1 cellular context compared by ENCODE assay signal in the genomic region with DNA sequence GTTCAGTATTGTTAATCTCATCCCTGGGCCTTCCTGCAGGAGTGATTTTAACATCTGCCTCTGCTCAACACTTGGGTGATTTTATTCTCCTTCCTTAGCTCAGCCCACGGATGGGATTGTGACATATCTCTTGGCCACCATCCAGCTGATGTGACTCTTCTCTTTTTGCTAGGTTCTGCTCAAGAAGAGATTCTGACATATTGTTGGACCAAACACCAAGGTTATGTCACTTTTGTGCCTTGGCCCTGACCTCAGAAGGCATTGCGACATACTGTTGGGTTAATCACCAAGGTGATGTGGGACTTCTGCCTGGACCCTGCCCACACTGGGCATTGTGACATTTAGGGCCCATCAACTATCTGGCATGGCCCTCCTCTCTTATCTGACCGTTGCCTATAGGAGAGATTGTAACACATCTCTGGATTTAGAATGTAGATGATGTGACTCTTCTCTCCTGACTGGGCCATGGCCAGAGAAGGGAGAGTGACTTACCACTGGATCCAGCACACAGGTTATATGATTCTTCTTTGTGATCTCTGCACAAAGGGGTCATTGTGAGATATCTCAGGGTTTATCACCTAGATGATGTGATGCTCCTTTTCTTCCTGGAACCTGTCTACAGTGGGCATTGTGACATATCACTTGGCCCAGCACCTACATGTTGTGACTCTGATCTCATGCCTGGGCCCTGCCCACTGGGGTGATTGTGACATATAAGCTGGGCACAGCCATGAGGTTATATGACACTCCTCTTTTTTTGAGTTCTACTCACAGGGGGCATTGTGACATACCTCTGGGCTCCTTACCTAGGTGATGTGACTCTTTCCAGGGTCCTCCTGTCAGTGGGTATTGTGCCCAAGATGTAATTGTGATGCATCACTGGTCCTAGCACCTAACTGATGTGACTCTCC.
TF ChIP-seq lines count a peak whose summit lies in the region.

No MANE protein-coding gene starts in this region.

TF ChIP-seq in K562, 482 proteins besides CTCF, POLR2A, EP300 and RAD21 (continued from another document and continues in another):
- TF ChIP-seq, protein P1, sequence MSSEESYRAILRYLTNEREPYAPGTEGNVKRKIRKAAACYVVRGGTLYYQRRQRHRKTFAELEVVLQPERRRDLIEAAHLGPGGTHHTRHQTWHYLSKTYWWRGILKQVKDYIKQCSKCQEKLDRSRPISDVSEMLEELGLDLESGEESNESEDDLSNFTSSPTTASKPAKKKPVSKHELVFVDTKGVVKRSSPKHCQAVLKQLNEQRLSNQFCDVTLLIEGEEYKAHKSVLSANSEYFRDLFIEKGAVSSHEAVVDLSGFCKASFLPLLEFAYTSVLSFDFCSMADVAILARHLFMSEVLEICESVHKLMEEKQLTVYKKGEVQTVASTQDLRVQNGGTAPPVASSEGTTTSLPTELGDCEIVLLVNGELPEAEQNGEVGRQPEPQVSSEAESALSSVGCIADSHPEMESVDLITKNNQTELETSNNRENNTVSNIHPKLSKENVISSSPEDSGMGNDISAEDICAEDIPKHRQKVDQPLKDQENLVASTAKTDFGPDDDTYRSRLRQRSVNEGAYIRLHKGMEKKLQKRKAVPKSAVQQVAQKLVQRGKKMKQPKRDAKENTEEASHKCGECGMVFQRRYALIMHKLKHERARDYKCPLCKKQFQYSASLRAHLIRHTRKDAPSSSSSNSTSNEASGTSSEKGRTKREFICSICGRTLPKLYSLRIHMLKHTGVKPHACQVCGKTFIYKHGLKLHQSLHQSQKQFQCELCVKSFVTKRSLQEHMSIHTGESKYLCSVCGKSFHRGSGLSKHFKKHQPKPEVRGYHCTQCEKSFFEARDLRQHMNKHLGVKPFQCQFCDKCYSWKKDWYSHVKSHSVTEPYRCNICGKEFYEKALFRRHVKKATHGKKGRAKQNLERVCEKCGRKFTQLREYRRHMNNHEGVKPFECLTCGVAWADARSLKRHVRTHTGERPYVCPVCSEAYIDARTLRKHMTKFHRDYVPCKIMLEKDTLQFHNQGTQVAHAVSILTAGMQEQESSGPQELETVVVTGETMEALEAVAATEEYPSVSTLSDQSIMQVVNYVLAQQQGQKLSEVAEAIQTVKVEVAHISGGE (CRISPR knock-in tag; IDR thresholded peaks at IDR 0.05), result peak in 1 of 3 experiments; percentile 52; a peak in 1 of 6 replicates
- TF ChIP-seq, protein P2, sequence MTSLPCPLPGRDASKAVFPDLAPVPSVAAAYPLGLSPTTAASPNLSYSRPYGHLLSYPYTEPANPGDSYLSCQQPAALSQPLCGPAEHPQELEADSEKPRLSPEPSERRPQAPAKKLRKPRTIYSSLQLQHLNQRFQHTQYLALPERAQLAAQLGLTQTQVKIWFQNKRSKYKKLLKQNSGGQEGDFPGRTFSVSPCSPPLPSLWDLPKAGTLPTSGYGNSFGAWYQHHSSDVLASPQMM (CRISPR knock-in tag; IDR thresholded peaks at IDR 0.05), result no peak
- no peak for TF ChIP-seq ZKSCAN3 (CRISPR knock-in tag; IDR thresholded peaks at IDR 0.05)
- no peak for TF ChIP-seq CHD2 (IDR thresholded peaks at IDR 0.05; ENCODE audit: low read depth, low read length)
- TF ChIP-seq NRF1 (conservative IDR thresholded peaks at IDR 0.05 in 1 of 2, IDR thresholded peaks at IDR 0.05 in 1 of 2), result peak; percentile 55 to 60
- peak; percentile 70; the same call in 1 of the 2 replicates for TF ChIP-seq ELF4 (CRISPR knock-in tag; IDR thresholded peaks at IDR 0.05)
- peak; percentile 54; the same call in 1 of the 2 replicates for TF ChIP-seq TRIM28 (IDR thresholded peaks at IDR 0.05)
- no peak for TF ChIP-seq CBX2 (IDR thresholded peaks at IDR 0.05; ENCODE audit: insufficient read depth, low read length, poor library complexity, severe bottlenecking)
- TF ChIP-seq SRF (CRISPR knock-in tag; IDR thresholded peaks at IDR 0.05), result no peak
- no peak for TF ChIP-seq U2AF1 (optimal IDR thresholded peaks at IDR 0.05; ENCODE audit: low read depth, low read length)
- TF ChIP-seq SP1 (CRISPR knock-in tag; IDR thresholded peaks at IDR 0.05), result peak; percentile 40; the same call in 1 of the 2 replicates
- TF ChIP-seq ZNF785 (CRISPR knock-in tag; IDR thresholded peaks at IDR 0.05), result no peak
- no peak for TF ChIP-seq BCOR (IDR thresholded peaks at IDR 0.05)
- peak; percentile 55; the same call in 1 of the 2 replicates for TF ChIP-seq EGR1 (conservative IDR thresholded peaks at IDR 0.05)
- TF ChIP-seq GATAD2A (IDR thresholded peaks at IDR 0.05), result no peak
- TF ChIP-seq ZNF75A (CRISPR knock-in tag; IDR thresholded peaks at IDR 0.05), result no peak
- TF ChIP-seq, protein P3, sequence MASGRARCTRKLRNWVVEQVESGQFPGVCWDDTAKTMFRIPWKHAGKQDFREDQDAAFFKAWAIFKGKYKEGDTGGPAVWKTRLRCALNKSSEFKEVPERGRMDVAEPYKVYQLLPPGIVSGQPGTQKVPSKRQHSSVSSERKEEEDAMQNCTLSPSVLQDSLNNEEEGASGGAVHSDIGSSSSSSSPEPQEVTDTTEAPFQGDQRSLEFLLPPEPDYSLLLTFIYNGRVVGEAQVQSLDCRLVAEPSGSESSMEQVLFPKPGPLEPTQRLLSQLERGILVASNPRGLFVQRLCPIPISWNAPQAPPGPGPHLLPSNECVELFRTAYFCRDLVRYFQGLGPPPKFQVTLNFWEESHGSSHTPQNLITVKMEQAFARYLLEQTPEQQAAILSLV (tag; IDR thresholded peaks at IDR 0.05), result peak; percentile 90
- TF ChIP-seq, protein P4, sequence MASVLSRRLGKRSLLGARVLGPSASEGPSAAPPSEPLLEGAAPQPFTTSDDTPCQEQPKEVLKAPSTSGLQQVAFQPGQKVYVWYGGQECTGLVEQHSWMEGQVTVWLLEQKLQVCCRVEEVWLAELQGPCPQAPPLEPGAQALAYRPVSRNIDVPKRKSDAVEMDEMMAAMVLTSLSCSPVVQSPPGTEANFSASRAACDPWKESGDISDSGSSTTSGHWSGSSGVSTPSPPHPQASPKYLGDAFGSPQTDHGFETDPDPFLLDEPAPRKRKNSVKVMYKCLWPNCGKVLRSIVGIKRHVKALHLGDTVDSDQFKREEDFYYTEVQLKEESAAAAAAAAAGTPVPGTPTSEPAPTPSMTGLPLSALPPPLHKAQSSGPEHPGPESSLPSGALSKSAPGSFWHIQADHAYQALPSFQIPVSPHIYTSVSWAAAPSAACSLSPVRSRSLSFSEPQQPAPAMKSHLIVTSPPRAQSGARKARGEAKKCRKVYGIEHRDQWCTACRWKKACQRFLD (CRISPR knock-in tag; IDR thresholded peaks at IDR 0.05), result peak; percentile 75; the same call in 1 of the 2 replicates
- peak; percentile 74 for TF ChIP-seq JUN (IDR thresholded peaks at IDR 0.05; ENCODE audit: borderline replicate concordance, low read depth, low read length)
- TF ChIP-seq JUN (CRISPR knock-in tag; IDR thresholded peaks at IDR 0.05; ENCODE audit: borderline replicate concordance), result no peak
- TF ChIP-seq ZBTB7A (IDR thresholded peaks at IDR 0.05; ENCODE audit: borderline replicate concordance, control insufficient read depth, low read depth, low read length), result peak; percentile 68; the same call in 1 of the 2 replicates
- TF ChIP-seq ZNF445 (CRISPR knock-in tag; IDR thresholded peaks at IDR 0.05; ENCODE audit: low read depth), result no peak
- no peak for TF ChIP-seq MCM5 (IDR thresholded peaks at IDR 0.05; ENCODE audit: low read depth)
- TF ChIP-seq STAT5A (IDR thresholded peaks at IDR 0.05; ENCODE audit: borderline replicate concordance, low read length), result no peak
- TF ChIP-seq SMC3 (conservative IDR thresholded peaks at IDR 0.05; ENCODE audit: insufficient read depth, low read depth, low read length), result no peak
- no peak for TF ChIP-seq KDM2B (CRISPR knock-in tag; IDR thresholded peaks at IDR 0.05)
- 0 out of 2 replicates have a peak, but pooled peaks have one; percentile 4 for TF ChIP-seq ZNF24 (IDR thresholded peaks at IDR 0.05)
- no peak for TF ChIP-seq ZFX (CRISPR knock-in tag; IDR thresholded peaks at IDR 0.05)
- TF ChIP-seq SRSF7 (optimal IDR thresholded peaks at IDR 0.05; ENCODE audit: low read depth, low read length), result no peak
- TF ChIP-seq MBD2 (IDR thresholded peaks at IDR 0.05; ENCODE audit: borderline replicate concordance, low read depth), result 0 out of 2 replicates have a peak, but pooled peaks have one; percentile 33
- TF ChIP-seq, protein P5, sequence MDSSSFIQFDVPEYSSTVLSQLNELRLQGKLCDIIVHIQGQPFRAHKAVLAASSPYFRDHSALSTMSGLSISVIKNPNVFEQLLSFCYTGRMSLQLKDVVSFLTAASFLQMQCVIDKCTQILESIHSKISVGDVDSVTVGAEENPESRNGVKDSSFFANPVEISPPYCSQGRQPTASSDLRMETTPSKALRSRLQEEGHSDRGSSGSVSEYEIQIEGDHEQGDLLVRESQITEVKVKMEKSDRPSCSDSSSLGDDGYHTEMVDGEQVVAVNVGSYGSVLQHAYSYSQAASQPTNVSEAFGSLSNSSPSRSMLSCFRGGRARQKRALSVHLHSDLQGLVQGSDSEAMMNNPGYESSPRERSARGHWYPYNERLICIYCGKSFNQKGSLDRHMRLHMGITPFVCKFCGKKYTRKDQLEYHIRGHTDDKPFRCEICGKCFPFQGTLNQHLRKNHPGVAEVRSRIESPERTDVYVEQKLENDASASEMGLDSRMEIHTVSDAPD (CRISPR knock-in tag; IDR thresholded peaks at IDR 0.05), result no peak
- TF ChIP-seq HEY1 (CRISPR knock-in tag; IDR thresholded peaks at IDR 0.05; ENCODE audit: borderline replicate concordance), result no peak
- peak in 1 of 2 experiments; percentile 78; a peak in 2 of 4 replicates for TF ChIP-seq TEAD1 (CRISPR knock-in tag; IDR thresholded peaks at IDR 0.05)
- TF ChIP-seq U2AF2 (optimal IDR thresholded peaks at IDR 0.05; ENCODE audit: low read depth, low read length), result no peak
- no peak; the same call in 1 of the 2 replicates for TF ChIP-seq ZNF79 (CRISPR knock-in tag; IDR thresholded peaks at IDR 0.05; ENCODE audit: low read depth)
- peak; percentile 88 for TF ChIP-seq MEIS2 (IDR thresholded peaks at IDR 0.05; ENCODE audit: partially characterized antibody)
- TF ChIP-seq KDM1A (IDR thresholded peaks at IDR 0.05), result peak; percentile 52 to 72; a peak in 3 of 4 replicates
- TF ChIP-seq, protein P6, sequence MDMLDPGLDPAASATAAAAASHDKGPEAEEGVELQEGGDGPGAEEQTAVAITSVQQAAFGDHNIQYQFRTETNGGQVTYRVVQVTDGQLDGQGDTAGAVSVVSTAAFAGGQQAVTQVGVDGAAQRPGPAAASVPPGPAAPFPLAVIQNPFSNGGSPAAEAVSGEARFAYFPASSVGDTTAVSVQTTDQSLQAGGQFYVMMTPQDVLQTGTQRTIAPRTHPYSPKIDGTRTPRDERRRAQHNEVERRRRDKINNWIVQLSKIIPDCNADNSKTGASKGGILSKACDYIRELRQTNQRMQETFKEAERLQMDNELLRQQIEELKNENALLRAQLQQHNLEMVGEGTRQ (CRISPR knock-in tag; IDR thresholded peaks at IDR 0.05), result no peak
- peak; percentile 25 for TF ChIP-seq BRD9 (IDR thresholded peaks at IDR 0.05; ENCODE audit: low read depth, partially characterized antibody)
- no peak for TF ChIP-seq ZNF347 (CRISPR knock-in tag; IDR thresholded peaks at IDR 0.05; ENCODE audit: low read depth)
- TF ChIP-seq NELFE (IDR thresholded peaks at IDR 0.05; ENCODE audit: insufficient read depth, insufficient read length), result no peak
- TF ChIP-seq PHF21A (IDR thresholded peaks at IDR 0.05; ENCODE audit: borderline replicate concordance, low read depth), result no peak
- TF ChIP-seq SMAD2 (IDR thresholded peaks at IDR 0.05; ENCODE audit: low read depth, low read length), result no peak
- TF ChIP-seq RBFOX2 (IDR thresholded peaks at IDR 0.05; ENCODE audit: low read depth, low read length), result no peak
- TF ChIP-seq NEUROD1 (IDR thresholded peaks at IDR 0.05; ENCODE audit: borderline replicate concordance, low read depth, low read length, partially characterized antibody), result no peak
- TF ChIP-seq, protein P7, sequence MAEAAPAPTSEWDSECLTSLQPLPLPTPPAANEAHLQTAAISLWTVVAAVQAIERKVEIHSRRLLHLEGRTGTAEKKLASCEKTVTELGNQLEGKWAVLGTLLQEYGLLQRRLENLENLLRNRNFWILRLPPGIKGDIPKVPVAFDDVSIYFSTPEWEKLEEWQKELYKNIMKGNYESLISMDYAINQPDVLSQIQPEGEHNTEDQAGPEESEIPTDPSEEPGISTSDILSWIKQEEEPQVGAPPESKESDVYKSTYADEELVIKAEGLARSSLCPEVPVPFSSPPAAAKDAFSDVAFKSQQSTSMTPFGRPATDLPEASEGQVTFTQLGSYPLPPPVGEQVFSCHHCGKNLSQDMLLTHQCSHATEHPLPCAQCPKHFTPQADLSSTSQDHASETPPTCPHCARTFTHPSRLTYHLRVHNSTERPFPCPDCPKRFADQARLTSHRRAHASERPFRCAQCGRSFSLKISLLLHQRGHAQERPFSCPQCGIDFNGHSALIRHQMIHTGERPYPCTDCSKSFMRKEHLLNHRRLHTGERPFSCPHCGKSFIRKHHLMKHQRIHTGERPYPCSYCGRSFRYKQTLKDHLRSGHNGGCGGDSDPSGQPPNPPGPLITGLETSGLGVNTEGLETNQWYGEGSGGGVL (CRISPR knock-in tag; IDR thresholded peaks at IDR 0.05), result no peak
- TF ChIP-seq, protein P8, sequence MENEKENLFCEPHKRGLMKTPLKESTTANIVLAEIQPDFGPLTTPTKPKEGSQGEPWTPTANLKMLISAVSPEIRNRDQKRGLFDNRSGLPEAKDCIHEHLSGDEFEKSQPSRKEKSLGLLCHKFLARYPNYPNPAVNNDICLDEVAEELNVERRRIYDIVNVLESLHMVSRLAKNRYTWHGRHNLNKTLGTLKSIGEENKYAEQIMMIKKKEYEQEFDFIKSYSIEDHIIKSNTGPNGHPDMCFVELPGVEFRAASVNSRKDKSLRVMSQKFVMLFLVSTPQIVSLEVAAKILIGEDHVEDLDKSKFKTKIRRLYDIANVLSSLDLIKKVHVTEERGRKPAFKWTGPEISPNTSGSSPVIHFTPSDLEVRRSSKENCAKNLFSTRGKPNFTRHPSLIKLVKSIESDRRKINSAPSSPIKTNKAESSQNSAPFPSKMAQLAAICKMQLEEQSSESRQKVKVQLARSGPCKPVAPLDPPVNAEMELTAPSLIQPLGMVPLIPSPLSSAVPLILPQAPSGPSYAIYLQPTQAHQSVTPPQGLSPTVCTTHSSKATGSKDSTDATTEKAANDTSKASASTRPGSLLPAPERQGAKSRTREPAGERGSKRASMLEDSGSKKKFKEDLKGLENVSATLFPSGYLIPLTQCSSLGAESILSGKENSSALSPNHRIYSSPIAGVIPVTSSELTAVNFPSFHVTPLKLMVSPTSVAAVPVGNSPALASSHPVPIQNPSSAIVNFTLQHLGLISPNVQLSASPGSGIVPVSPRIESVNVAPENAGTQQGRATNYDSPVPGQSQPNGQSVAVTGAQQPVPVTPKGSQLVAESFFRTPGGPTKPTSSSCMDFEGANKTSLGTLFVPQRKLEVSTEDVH (IDR thresholded peaks at IDR 0.05; ENCODE audit: low read depth, partially characterized antibody), result no peak
- TF ChIP-seq ZNF175 (CRISPR knock-in tag; IDR thresholded peaks at IDR 0.05; ENCODE audit: low read depth), result 0 out of 2 replicates have a peak, but pooled peaks have one; percentile 53
- TF ChIP-seq NBN (IDR thresholded peaks at IDR 0.05; ENCODE audit: low read depth), result peak; percentile 79
- TF ChIP-seq SOX6 (IDR thresholded peaks at IDR 0.05), result peak; percentile 72; the same call in 1 of the 2 replicates
- TF ChIP-seq BRF1 (IDR thresholded peaks at IDR 0.05; ENCODE audit: borderline replicate concordance, extremely low read depth, insufficient read length), result no peak
- TF ChIP-seq PHB2 (IDR thresholded peaks at IDR 0.05; ENCODE audit: low read depth), result no peak
- no peak for TF ChIP-seq BCL6 (CRISPR knock-in tag; IDR thresholded peaks at IDR 0.05)
- TF ChIP-seq RHOXF2B (CRISPR knock-in tag; conservative IDR thresholded peaks at IDR 0.05), result no peak
- TF ChIP-seq TARDBP (IDR thresholded peaks at IDR 0.05), result no peak
- 0 out of 2 replicates have a peak, but pooled peaks have one; percentile 15 for TF ChIP-seq SREBF2 (CRISPR knock-in tag; IDR thresholded peaks at IDR 0.05)
- TF ChIP-seq KAT2B (IDR thresholded peaks at IDR 0.05; ENCODE audit: low read depth, low read length), result no peak
